ENCODE assay signal across 9 cellular contexts in the genomic region with DNA sequence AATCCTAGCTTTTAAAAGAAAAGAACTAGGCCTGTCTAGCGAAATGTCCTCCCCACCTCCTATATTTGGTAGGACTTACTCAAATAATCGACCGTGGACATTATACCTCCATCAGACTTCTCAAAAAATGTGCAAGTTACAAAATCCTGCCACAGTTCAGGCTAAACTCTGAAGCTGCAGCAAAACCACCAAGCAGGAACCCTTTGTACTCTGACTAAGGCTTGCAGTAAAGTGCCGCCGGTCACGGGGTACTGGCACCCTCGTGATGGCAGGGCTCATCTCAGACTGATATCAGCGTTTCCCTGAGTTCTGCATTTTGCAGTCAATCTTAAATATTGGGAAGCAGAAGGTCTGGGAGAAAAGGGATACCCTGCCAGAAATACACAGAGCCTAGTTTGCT. TPM values are rescaled to one million over a fixed set of nuclear protein-coding genes. Genes with fewer than 3 reads are reported as not detected.
A peak's percentile ranks its signal among the peaks of the same experiment; 100 is the strongest.
DNase-seq lines count a peak whose midpoint lies in the region; ATAC-seq and FAIRE-seq lines count a peak whose summit lies in the region.
"Had no signal": no experiment of that assay in that cellular context is flagged by ENCODE, and none has a peak within 500 bp of the region (broad histone marks: within the 10 kb centered on the region; RNA-seq: fewer than 3 reads in every experiment).

No MANE protein-coding gene starts in this region.

- peaks cover 4 to 7% of the 10 kb centered on the region in 2 donors for H3K36me3 ChIP-seq in small intestine (ENCODE audit: control insufficient read depth in 2 of 2, insufficient read depth in 2 of 2, low read length in 2 of 2)

- ATAC-seq in left ventricle myocardium superior: peak; percentile 93
- no peak for ATAC-seq in GM21619 (IDR thresholded peaks at IDR 0.05; ENCODE audit: unreplicated experiment)

- no peaks in the 10 kb centered on the region for H3K9me3 ChIP-seq in small intestine (ENCODE audit: control insufficient read depth, low read depth)

- H3K27ac ChIP-seq in small intestine (ENCODE audit: low read depth in 1 of 2, low read length in 1 of 2): no peak overlapping the region

- intact Hi-C loops in left ventricle myocardium superior (cut with micrococcal nuclease): no loop called here

- FAIRE-seq in small intestine (lab: Jason Lieb, UNC): no peak

- H3K27me3 ChIP-seq in small intestine (ENCODE audit: control insufficient read depth in 2 of 2, insufficient read depth in 2 of 2, low read length in 2 of 2): no peaks in the 10 kb centered on the region

- peaks cover 0 to 6% of the 10 kb centered on the region in 2 donors for H3K4me1 ChIP-seq in small intestine (ENCODE audit: control insufficient read depth in 2 of 2, insufficient read depth in 1 of 2, low read depth in 1 of 2, low read length in 1 of 2)

- WGBS in small intestine, 3 donors: 16 to 47% (median 45%) methylated on average over 8 of the region's 8 CpGs

- DNase-seq in NOMO-1 (lab: John Stamatoyannopoulos, UW; ENCODE audit: unreplicated experiment in 2 of 2) (peak; percentile 77 to 84), activated T-helper 1 cell treated with Interleukin-2 at 50 U/mL for 16 hours (ENCODE audit: low read depth) (peak; percentile 15), left ventricle myocardium superior (peak; percentile 75), small intestine (peak; percentile 78), DMS53 treated with DMSO at 0.1 percent for 48 hours (lab: John Stamatoyannopoulos, UW; ENCODE audit: unreplicated experiment) (no peak), EL (no peak), SW480 (ENCODE audit: low spot score) (no peak)

- no peak overlapping the region for H3K4me3 ChIP-seq in small intestine (ENCODE audit: low read depth in 1 of 2, low read length in 2 of 2)

RNA-seq across cellular contexts. Expression of a gene that starts 17.1 kb away (rescaled TPM):
- 22.9 TPM for total RNA-seq in left ventricle myocardium superior
- polyA plus RNA-seq in small intestine: 10 to 100 TPM in 2 of 3 donors, 1 to 10 TPM in 1; 8.9 to 19.4 (median 14.1) TPM

RNA-seq across cellular contexts. Expression of a gene that starts 39.1 kb away (rescaled TPM):
- 19.3 TPM for total RNA-seq in left ventricle myocardium superior
- 10 to 100 TPM; 74.7 to 91.7 (median 79.4) TPM for polyA plus RNA-seq in small intestine

RNA-seq across cellular contexts. Expression of a gene that starts 56.7 kb away (rescaled TPM):
- total RNA-seq in left ventricle myocardium superior: not detected
- not detected for polyA plus RNA-seq in small intestine
- total RNA-seq: subcutaneous adipose tissue had no signal

Comparison
In these comparisons a context has a peak if more than half of its experiments do, and no peak if none do; other contexts are left out.
1. DNase-seq: peak in NOMO-1 (2 of 2), activated T-helper 1 cell treated with Interleukin-2 at 50 U/mL for 16 hours (single experiment), left ventricle myocardium superior (single experiment) and small intestine (single experiment); none in DMS53 treated with DMSO at 0.1 percent for 48 hours (single experiment), EL (single experiment) and SW480 (single experiment).